Comparison of ENCODE assay signal across 19 cellular contexts in genomic region chr10:94416896-94417295, GRCh38. TPM values are rescaled to one million over a fixed set of nuclear protein-coding genes. Genes with fewer than 3 reads are reported as not detected.
DNase-seq lines count a peak whose midpoint lies in the region; TF ChIP-seq lines count a peak whose summit lies in the region.
"Had no signal": no experiment of that assay in that cellular context is flagged by ENCODE, and none has a peak within 500 bp of the region (broad histone marks: within the 10 kb centered on the region; RNA-seq: fewer than 3 reads in every experiment).

No MANE protein-coding gene starts in this region.

- H3K9me3 Mint-ChIP-seq in chondrocyte (ENCODE audit: low read depth): peaks cover 2% of the 10 kb centered on the region
- H3K9me3 Mint-ChIP-seq: CD4-positive, alpha-beta T cell had no signal

- TF ChIP-seq CTCF in chondrocyte (IDR thresholded peaks at IDR 0.05): no peak

- TF ChIP-seq RAD21 in Ishikawa (IDR thresholded peaks at IDR 0.05; ENCODE audit: low read depth): no peak

- peak overlapping the region; percentile 49 for H3K27ac Mint-ChIP-seq in chondrocyte (ENCODE audit: unreplicated experiment)
- H3K27ac Mint-ChIP-seq: CD4-positive, alpha-beta T cell had no signal

- no peak overlapping the region for H3K4me3 Mint-ChIP-seq in chondrocyte (ENCODE audit: unreplicated experiment)
- H3K4me3 Mint-ChIP-seq: CD4-positive, alpha-beta T cell had no signal

- H3K4me1 Mint-ChIP-seq in chondrocyte (ENCODE audit: low read depth): peaks cover 83% of the 10 kb centered on the region

- peak; percentile 11 for DNase-seq in EH (ENCODE audit: low read depth)
- no peak for DNase-seq in chondrocyte (ENCODE audit: low spot score)
- peak; percentile 73 for DNase-seq in putamen (ENCODE audit: low spot score)
- no peak for DNase-seq in activated CD4-positive, alpha-beta T cell treated with anti-CD3 and anti-CD28 coated beads, Interleukin-2, amount 50 U/mL, for 48 hours
- no peak for DNase-seq in NCI-H1694 (lab: John Stamatoyannopoulos, UW)
- no peak for DNase-seq in cerebellar cortex (ENCODE audit: low spot score)
- DNase-seq: AML-193; CD4-positive, alpha-beta T cell; GOT3; Kasumi-1; MG63; NCI-H1105 treated with DMSO at 0.1 percent for 48 hours; NCI-H146; NCI-H2029; NCI-H2227 treated with DMSO at 0.1 percent for 48 hours; NCI-H526 treated with DMSO at 0.1 percent for 48 hours; Right ventricle myocardium superior; RPMI8226 had no signal

- no peaks in the 10 kb centered on the region for H3K27me3 Mint-ChIP-seq in chondrocyte (ENCODE audit: low read depth)

- peaks cover under 1% of the 10 kb centered on the region for H3K36me3 Mint-ChIP-seq in chondrocyte (ENCODE audit: low read depth)

- TF ChIP-seq EP300 in Ishikawa (IDR thresholded peaks at IDR 0.05; ENCODE audit: borderline replicate concordance): no peak

TF ChIP-seq in Ishikawa, 13 proteins besides CTCF, POLR2A, EP300 and RAD21:
- no peak for TF ChIP-seq MAX (IDR thresholded peaks at IDR 0.05)
- no peak for TF ChIP-seq TAF1 (IDR thresholded peaks at IDR 0.05; ENCODE audit: low read depth)
- no peak for TF ChIP-seq USF1 (IDR thresholded peaks at IDR 0.05)
- no peak for TF ChIP-seq YY1 (IDR thresholded peaks at IDR 0.05; ENCODE audit: low read depth)
- peak; percentile 31; the same call in 1 of the 2 replicates for TF ChIP-seq TEAD4 (IDR thresholded peaks at IDR 0.05)
- no peak for TF ChIP-seq EGR1 (IDR thresholded peaks at IDR 0.05)

RNA-seq across cellular contexts. Expression of gene TBC1D12, which starts 14.6 kb away (rescaled TPM):
- 23.2 to 38.4 TPM (median 26.3 TPM) in 3 replicates for total RNA-seq in chondrocyte

RNA-seq across cellular contexts. Expression of gene NOC3L, which starts 54.2 kb away (rescaled TPM):
- total RNA-seq in chondrocyte: 13.7 to 20.5 TPM (median 15.3 TPM) in 3 replicates

Comparison
In these comparisons a context has a peak if more than half of its experiments do, and no peak if none do; other contexts are left out.
1. DNase-seq: peak in EH (single experiment) and putamen (single experiment); none in chondrocyte (single experiment), activated CD4-positive, alpha-beta T cell treated with anti-CD3 and anti-CD28 coated beads, Interleukin-2, amount 50 U/mL, for 48 hours (0 of 2), NCI-H1694 (single experiment) and cerebellar cortex (single experiment).